ENCODE assay signal across 1 cellular context in the genomic region with DNA sequence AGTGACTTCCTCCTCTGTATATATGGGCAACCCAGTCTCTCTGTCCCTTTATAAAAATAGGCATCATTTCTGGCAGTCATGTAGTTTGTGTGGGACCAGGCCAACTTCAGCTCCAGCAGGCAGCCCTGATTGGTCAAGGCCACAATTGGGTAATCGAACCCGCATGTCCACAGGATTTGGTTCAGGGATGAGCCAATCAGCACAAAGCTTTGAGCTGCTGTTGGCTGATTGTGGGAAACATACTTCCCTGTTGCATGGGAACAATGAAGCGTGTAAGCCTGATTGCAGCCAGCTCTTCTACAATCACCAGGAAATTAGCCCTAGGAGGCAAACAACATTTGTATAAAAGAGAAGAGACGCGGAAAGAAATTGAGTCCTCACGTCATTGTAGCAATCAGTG.
TF ChIP-seq lines count a peak whose summit lies in the region.

No MANE protein-coding gene starts in this region.

TF ChIP-seq in SK-N-SH treated with all-trans-retinoic acid at 6 μM for 48 hours, 23 proteins besides CTCF, POLR2A, EP300 and RAD21 (continued from another document):
- TF ChIP-seq, protein P1, sequence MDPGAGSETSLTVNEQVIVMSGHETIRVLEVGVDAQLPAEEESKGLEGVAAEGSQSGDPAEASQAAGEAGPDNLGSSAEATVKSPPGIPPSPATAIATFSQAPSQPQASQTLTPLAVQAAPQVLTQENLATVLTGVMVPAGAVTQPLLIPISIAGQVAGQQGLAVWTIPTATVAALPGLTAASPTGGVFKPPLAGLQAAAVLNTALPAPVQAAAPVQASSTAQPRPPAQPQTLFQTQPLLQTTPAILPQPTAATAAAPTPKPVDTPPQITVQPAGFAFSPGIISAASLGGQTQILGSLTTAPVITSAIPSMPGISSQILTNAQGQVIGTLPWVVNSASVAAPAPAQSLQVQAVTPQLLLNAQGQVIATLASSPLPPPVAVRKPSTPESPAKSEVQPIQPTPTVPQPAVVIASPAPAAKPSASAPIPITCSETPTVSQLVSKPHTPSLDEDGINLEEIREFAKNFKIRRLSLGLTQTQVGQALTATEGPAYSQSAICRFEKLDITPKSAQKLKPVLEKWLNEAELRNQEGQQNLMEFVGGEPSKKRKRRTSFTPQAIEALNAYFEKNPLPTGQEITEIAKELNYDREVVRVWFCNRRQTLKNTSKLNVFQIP (CRISPR knock-in tag; IDR thresholded peaks at IDR 0.05; ENCODE audit: borderline replicate concordance, low read depth): no peak
- TF ChIP-seq ARNTL (CRISPR knock-in tag; IDR thresholded peaks at IDR 0.05; ENCODE audit: borderline replicate concordance, low read depth) (no peak), CSDC2 (CRISPR knock-in tag; IDR thresholded peaks at IDR 0.05) (no peak), ZNF70 (CRISPR knock-in tag; IDR thresholded peaks at IDR 0.05) (no peak), ZNF565 (CRISPR knock-in tag; conservative IDR thresholded peaks at IDR 0.05; ENCODE audit: low read depth) (no peak), GLIS3 (CRISPR knock-in tag; IDR thresholded peaks at IDR 0.05) (no peak), PATZ1 (CRISPR knock-in tag; IDR thresholded peaks at IDR 0.05; ENCODE audit: borderline replicate concordance) (no peak), ESRRG (CRISPR knock-in tag; IDR thresholded peaks at IDR 0.05) (no peak), ZNF8 (CRISPR knock-in tag; IDR thresholded peaks at IDR 0.05) (no peak), ZFP3 (CRISPR knock-in tag; IDR thresholded peaks at IDR 0.05) (no peak), CSRNP3 (CRISPR knock-in tag; IDR thresholded peaks at IDR 0.05) (no peak)
TF ChIP-seq in SK-N-SH treated with all-trans-retinoic acid at 6 μM for 48 hours: peak in this region for 0.
